Comparison of ENCODE assay signal across 1 cellular context in the genomic region with DNA sequence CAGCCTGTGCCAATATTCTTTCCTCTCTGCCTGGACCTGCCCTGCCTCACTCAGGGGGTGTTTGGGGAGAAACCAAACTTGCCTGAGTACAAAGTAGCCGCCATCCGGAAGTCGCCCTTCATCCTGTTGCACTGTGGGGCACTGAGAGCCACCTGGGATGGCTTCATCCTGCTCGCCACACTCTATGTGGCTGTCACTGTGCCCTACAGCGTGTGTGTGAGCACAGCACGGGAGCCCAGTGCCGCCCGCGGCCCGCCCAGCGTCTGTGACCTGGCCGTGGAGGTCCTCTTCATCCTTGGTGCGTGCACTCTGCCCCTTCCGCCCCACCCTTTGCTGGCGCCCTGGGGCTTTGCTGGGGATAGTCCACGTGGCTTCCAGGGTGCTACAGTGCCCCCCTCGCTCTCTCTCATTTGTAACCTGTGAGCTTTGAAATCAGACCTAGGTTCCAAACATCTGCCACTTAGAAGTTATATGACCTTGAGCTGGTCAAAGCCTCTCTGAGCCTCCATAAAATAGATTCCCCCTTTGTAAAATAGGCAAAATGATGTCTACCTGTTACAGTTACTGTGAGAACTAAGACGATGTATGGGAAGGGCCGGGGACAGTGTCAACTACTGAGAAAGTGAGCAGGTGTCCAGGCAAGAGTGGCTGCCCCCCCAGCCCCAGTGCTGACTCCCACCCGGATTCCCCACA.
TF ChIP-seq lines count a peak whose summit lies in the region.

No MANE protein-coding gene starts in this region.

TF ChIP-seq in endothelial cell of umbilical vein, 7 proteins besides CTCF, POLR2A, EP300 and RAD21:
- TF ChIP-seq JUN (IDR thresholded peaks at IDR 0.05; ENCODE audit: borderline replicate concordance, insufficient read depth, insufficient read length, low read depth) (no peak), EZH2 (IDR thresholded peaks at IDR 0.05; ENCODE audit: borderline replicate concordance, low read depth, low read length, severe bottlenecking) (peak; percentile 40)
